ENCODE assay signal across 16 cellular contexts in genomic region chr2:85663684-85664565, GRCh38. TPM values are rescaled to one million over a fixed set of nuclear protein-coding genes. Genes with fewer than 3 reads are reported as not detected.
A peak's percentile ranks its signal among the peaks of the same experiment; 100 is the strongest.
DNase-seq lines count a peak whose midpoint lies in the region; ATAC-seq and TF ChIP-seq lines count a peak whose summit lies in the region.
"Had no signal": no experiment of that assay in that cellular context is flagged by ENCODE, and none has a peak within 500 bp of the region (broad histone marks: within the 10 kb centered on the region; RNA-seq: fewer than 3 reads in every experiment).

No MANE protein-coding gene starts in this region.

- no peak for ATAC-seq in heart right ventricle
- ATAC-seq in Right ventricle myocardium inferior: no peak
- ATAC-seq in T-helper 17 cell: no peak
- ATAC-seq in psoas muscle: no peak
- ATAC-seq: CD8-positive, alpha-beta T cell had no signal

- no peak overlapping the region for H3K9ac ChIP-seq in neural progenitor cell
- H3K9ac ChIP-seq: BLaER1, KMS-11 had no signal

- H3K4me2 ChIP-seq in neural progenitor cell: no peak overlapping the region
- H3K4me2 ChIP-seq: BLaER1, KMS-11 had no signal

- H3K4me1 Mint-ChIP-seq in T-helper 17 cell: peaks cover 8% of the 10 kb centered on the region
- H3K4me1 Mint-ChIP-seq in neural progenitor cell: peaks cover 5% of the 10 kb centered on the region

- H3K4me3 Mint-ChIP-seq in T-helper 17 cell (no peak overlapping the region), neural progenitor cell (no peak overlapping the region)
- H3K4me3 Mint-ChIP-seq: CD8-positive, alpha-beta T cell had no signal

- peak overlapping the region; percentile 82 for H3K27ac Mint-ChIP-seq in T-helper 17 cell
- H3K27ac Mint-ChIP-seq in neural progenitor cell: peak overlapping the region; percentile 63
- H3K27ac Mint-ChIP-seq: CD8-positive, alpha-beta T cell had no signal

- H3K36me3 Mint-ChIP-seq in T-helper 17 cell (ENCODE audit: low read depth) (peaks cover 3% of the 10 kb centered on the region), neural progenitor cell (peaks cover 2% of the 10 kb centered on the region)

- no peaks in the 10 kb centered on the region for H4K20me1 ChIP-seq in neural progenitor cell (ENCODE audit: low read depth)

- 98% methylated on average over 22 of the region's 22 CpGs for WGBS in heart right ventricle, 2 donors
- WGBS in psoas muscle, 3 donors: 95 to 97% (median 97%) methylated on average over 21 to 22 of the region's 22 CpGs

- TF ChIP-seq CTCF in heart right ventricle (IDR thresholded peaks at IDR 0.05) (no peak), neural progenitor cell (IDR thresholded peaks at IDR 0.05) (no peak), psoas muscle (IDR thresholded peaks at IDR 0.05) (no peak)

- peaks cover 0 to 5% (median 0%) of the 10 kb centered on the region in 9 donors for H3K36me3 ChIP-seq in heart right ventricle
- no peaks in the 10 kb centered on the region for H3K36me3 ChIP-seq in neural progenitor cell
- peaks cover 0 to 3% of the 10 kb centered on the region in 2 donors for H3K36me3 ChIP-seq in psoas muscle (ENCODE audit: insufficient read depth in 1 of 2, low read depth in 1 of 2)

- H3K9me3 ChIP-seq in heart right ventricle: no peaks in the 10 kb centered on the region
- no peaks in the 10 kb centered on the region for H3K9me3 ChIP-seq in T-helper 17 cell (ENCODE audit: control insufficient read depth, low read length, poor library complexity, severe bottlenecking)
- H3K9me3 ChIP-seq in neural progenitor cell (ENCODE audit: low read depth): no peaks in the 10 kb centered on the region
- H3K9me3 ChIP-seq in psoas muscle: no peaks in the 10 kb centered on the region
- H3K9me3 ChIP-seq: BLaER1 had no signal

- H3K4me3 ChIP-seq in heart right ventricle (no peak overlapping the region), neural progenitor cell (no peak overlapping the region), psoas muscle (no peak overlapping the region)
- H3K4me3 ChIP-seq: BLaER1 had no signal

- intact Hi-C loops in heart right ventricle (cut with DNase I) (no loop called here), Right ventricle myocardium inferior (cut with DNase I) (loop anchor here (5.0 kb wide), 1 partner anchor 43 kb away; no protein-coding TSS in a partner anchor), psoas muscle (cut with DNase I) (no loop called here)

- no peak for DNase-seq in heart right ventricle
- DNase-seq in Right ventricle myocardium inferior (ENCODE audit: missing footprints): no peak
- DNase-seq in T-helper 17 cell: no peak
- DNase-seq in neural progenitor cell (ENCODE audit: low spot score): no peak
- DNase-seq in psoas muscle: no peak
- no peak for DNase-seq in activated T-cell treated with anti-CD3 and anti-CD28 coated beads, Interleukin-2, amount 50 U/mL, for 1 hour
- no peak for DNase-seq in NCI-H1694 (lab: John Stamatoyannopoulos, UW)
- DNase-seq: CD8-positive, alpha-beta T cell; DND-41; NCI-H1092; NCI-H146; NCI-H2081 treated with DMSO at 0.1 percent for 48 hours; NCI-H510A had no signal

- H3K27me3 Mint-ChIP-seq in T-helper 17 cell (no peaks in the 10 kb centered on the region), neural progenitor cell (ENCODE audit: insufficient read depth, low read depth) (peaks cover 10% of the 10 kb centered on the region)

- H3K4me1 ChIP-seq in heart right ventricle (peaks cover 5 to 41% (median 24%) of the 10 kb centered on the region in 9 donors), neural progenitor cell (no peaks in the 10 kb centered on the region), psoas muscle (no peaks in the 10 kb centered on the region)

- H3K27me3 ChIP-seq in heart right ventricle: no peaks in the 10 kb centered on the region
- H3K27me3 ChIP-seq in neural progenitor cell: no peaks in the 10 kb centered on the region
- H3K27me3 ChIP-seq in psoas muscle (ENCODE audit: insufficient read depth in 3 of 3, low read length in 2 of 3): no peaks in the 10 kb centered on the region
- H3K27me3 ChIP-seq: BLaER1 had no signal

- H3K9me3 Mint-ChIP-seq in neural progenitor cell: no peaks in the 10 kb centered on the region
- H3K9me3 Mint-ChIP-seq: CD8-positive, alpha-beta T cell had no signal

- H3K27ac ChIP-seq in heart right ventricle (peak overlapping the region in 7 of 10 donors; percentile 59 to 87 (median 80)), neural progenitor cell (no peak overlapping the region), psoas muscle (no peak overlapping the region)
- H3K27ac ChIP-seq: BLaER1, KMS-11 had no signal

- no peaks in the 10 kb centered on the region for H3F3A ChIP-seq in neural progenitor cell (ENCODE audit: low read depth)

- H3K79me2 ChIP-seq in neural progenitor cell (ENCODE audit: low read depth): no peaks in the 10 kb centered on the region

- no peak overlapping the region for H2AFZ ChIP-seq in neural progenitor cell (replicated peaks)

RNA-seq across cellular contexts. Expression of gene SFTPB, which starts 4.1 kb away (rescaled TPM):
- total RNA-seq in heart right ventricle (under 1 TPM in 1 of 10 donors, not detected in 9; 0.62 TPM), Right ventricle myocardium inferior (0.19 TPM), T-helper 17 cell (not detected), neural progenitor cell (ENCODE audit: low replicate concordance) (not detected in 2 replicates), psoas muscle (1 to 10 TPM in 2 of 4 donors, under 1 TPM in 2; 0.25 to 1.1 (median 0.96) TPM)
- polyA plus RNA-seq in heart right ventricle (1 to 10 TPM in 1 of 2 donors, not detected in 1; 1.2 TPM), psoas muscle (1 to 10 TPM in 1 of 3 donors, under 1 TPM in 2; 0.04 to 1.5 (median 0.98) TPM)
- total RNA-seq: CD8-positive, alpha-beta T cell; M059J had no signal

RNA-seq across cellular contexts. Expression of gene GNLY, which starts 30.2 kb away (rescaled TPM):
- total RNA-seq in heart right ventricle: 10 to 100 TPM in 1 of 10 donors, 1 to 10 TPM in 5, under 1 TPM in 4; 0.17 to 43.2 (median 1.2) TPM
- 1 to 10 TPM; 1.2 to 3.1 TPM for polyA plus RNA-seq in heart right ventricle
- total RNA-seq in Right ventricle myocardium inferior: 3.4 TPM
- total RNA-seq in T-helper 17 cell: 10 to 100 TPM in 1 of 2 donors, 1 to 10 TPM in 1; 9.9 to 14.8 TPM
- total RNA-seq in neural progenitor cell (ENCODE audit: low replicate concordance): 0.65 TPM in 1 of 2 replicates, not detected in the other
- total RNA-seq in psoas muscle: 10 to 100 TPM in 1 of 4 donors, 1 to 10 TPM in 2, under 1 TPM in 1; 0.58 to 20.0 (median 5.8) TPM
- polyA plus RNA-seq in psoas muscle: 10 to 100 TPM in 2 of 3 donors, 1 to 10 TPM in 1; 4.9 to 31.6 (median 23.4) TPM
- total RNA-seq: M059J had no signal

RNA-seq across cellular contexts. Expression of gene USP39, which starts 47.9 kb away (rescaled TPM):
- total RNA-seq in heart right ventricle: 10 to 100 TPM; 24.5 to 35.8 (median 29.3) TPM
- polyA plus RNA-seq in heart right ventricle: 10 to 100 TPM; 19.9 to 36.5 TPM
- 30.8 TPM for total RNA-seq in Right ventricle myocardium inferior
- 10 to 100 TPM; 46.4 to 54.8 TPM for total RNA-seq in T-helper 17 cell
- 85.3 and 87.3 TPM in 2 replicates for total RNA-seq in neural progenitor cell (ENCODE audit: low replicate concordance)
- total RNA-seq in psoas muscle: 10 to 100 TPM; 39.0 to 61.8 (median 45.6) TPM
- 100 to 1,000 TPM in 1 of 3 donors, 10 to 100 TPM in 2; 53.7 to 104 (median 58.3) TPM for polyA plus RNA-seq in psoas muscle

RNA-seq across cellular contexts. Expression of gene C2orf68, which starts 52.1 kb away (rescaled TPM):
- total RNA-seq in heart right ventricle (10 to 100 TPM; 25.0 to 39.0 (median 33.7) TPM), Right ventricle myocardium inferior (26.4 TPM), T-helper 17 cell (10 to 100 TPM; 31.2 to 37.3 TPM), neural progenitor cell (ENCODE audit: low replicate concordance) (31.1 and 47.6 TPM in 2 replicates), psoas muscle (10 to 100 TPM; 43.4 to 61.9 (median 47.5) TPM)
- polyA plus RNA-seq in heart right ventricle (10 to 100 TPM; 14.2 to 47.0 TPM), psoas muscle (10 to 100 TPM; 26.9 to 76.0 (median 43.8) TPM)

Comparison
In these comparisons a context has a peak if more than half of its experiments do, and no peak if none do; other contexts are left out.
1. H3K27ac ChIP-seq: peak in heart right ventricle (7 of 10); none in neural progenitor cell (single experiment) and psoas muscle (single experiment).